ENCODE assay signal across 8 cellular contexts in genomic region chr1:214549604-214550338, GRCh38. TPM values are rescaled to one million over a fixed set of nuclear protein-coding genes. Genes with fewer than 3 reads are reported as not detected.
DNase-seq lines count a peak whose midpoint lies in the region; TF ChIP-seq lines count a peak whose summit lies in the region.

No MANE protein-coding gene starts in this region.

- intact Hi-C loops in MCF 10A (cut with micrococcal nuclease), result loop anchor here (2.0 kb wide), 1 partner anchor 103 kb away; no protein-coding TSS in a partner anchor

- H3K9me3 Mint-ChIP-seq in MCF 10A (ENCODE audit: unreplicated experiment), result no peaks in the 10 kb centered on the region

- DNase-seq in AG04450 (ENCODE audit: low read depth, low spot score) (no peak), HK-2 (ENCODE audit: unreplicated experiment) (peak; percentile 35), MCF 10A (ENCODE audit: unreplicated experiment) (peak; percentile 72), cerebellar nuclear complex (lab: John Stamatoyannopoulos, UW) (no peak), NCI-H446 treated with DMSO at 0.1 percent for 48 hours (lab: John Stamatoyannopoulos, UW) (no peak), NCI-H1436 treated with DMSO at 0.1 percent for 48 hours (lab: John Stamatoyannopoulos, UW) (no peak)
- DNase-seq in stimulated activated CD4-positive, alpha-beta T cell treated with anti-CD3 and anti-CD28 coated beads, Interleukin-12 subunit alpha, Interleukin-12 subunit beta, amount 100 ng/mL, for 4 hours, result no peak

- peaks cover 52% of the 10 kb centered on the region for H3K4me1 Mint-ChIP-seq in MCF 10A (ENCODE audit: insufficient read depth, unreplicated experiment)

- H3K4me3 ChIP-seq in AG04450 (ENCODE audit: low read depth, low read length), result peak overlapping the region; percentile 96
- H3K4me3 ChIP-seq in mucosa of stomach (ENCODE audit: low read length), result peak overlapping the region; percentile 75

- peak overlapping the region; percentile 97 for H3K9ac ChIP-seq in mucosa of stomach (ENCODE audit: low read length)

- BruUV-seq in MCF 10A (replicated peaks; lab: Mats Ljungman, UMichigan), result TSS peak; percentile 21

- peak overlapping the region; percentile 35 for H3K27ac ChIP-seq in AG04450 (ENCODE audit: low read depth, low read length)

- H3K27me3 ChIP-seq in AG04450 (ENCODE audit: control insufficient read depth, insufficient read depth, low read length) (no peaks in the 10 kb centered on the region), mucosa of stomach (ENCODE audit: control insufficient read depth, insufficient read depth, low read length) (no peaks in the 10 kb centered on the region)

- H3K36me3 Mint-ChIP-seq in MCF 10A (ENCODE audit: insufficient read depth, unreplicated experiment), result peaks cover 17% of the 10 kb centered on the region

- CTCF ChIA-PET in AG04450 (lab: Charles Lee) (interaction anchor here (0.6 to 3.6 kb wide), 13 partner anchors 10 to 974 kb away, joined by 3 to 26 read pairs (median 5); no protein-coding TSS in a partner anchor), MCF 10A (lab: Yijun Ruan, JAX) (interaction anchor here (0.6 to 12.4 kb wide), 47 partner anchors 9 to 974 kb away, joined by 3 to 298 read pairs (median 5); no protein-coding TSS in a partner anchor)

- H3K36me3 ChIP-seq in mucosa of stomach (ENCODE audit: control insufficient read depth, insufficient read depth, low read length), result no peaks in the 10 kb centered on the region

- H3K4me1 ChIP-seq in mucosa of stomach (ENCODE audit: control insufficient read depth, insufficient read depth, low read length), result peaks cover 36% of the 10 kb centered on the region

- TF ChIP-seq CTCF in AG04450 (IDR thresholded peaks at IDR 0.05; ENCODE audit: low read depth, low read length), result peak; percentile 54
- peak; percentile 19 for TF ChIP-seq CTCF in MCF 10A (IDR thresholded peaks at IDR 0.05; ENCODE audit: unreplicated experiment)

- H3K4me3 Mint-ChIP-seq in MCF 10A (ENCODE audit: unreplicated experiment), result peak overlapping the region; percentile 89

- peak overlapping the region; percentile 90 for H3K27ac Mint-ChIP-seq in MCF 10A (ENCODE audit: low read depth, unreplicated experiment)

- POLR2A ChIA-PET in AG04450 (lab: Yijun Ruan, JAX) (interaction anchor here (0.7 to 1.8 kb wide), 5 partner anchors 10 to 216 kb away, joined by 3 to 5 read pairs (median 4); no protein-coding TSS in a partner anchor), MCF 10A (lab: Yijun Ruan, JAX) (interaction anchor here (0.7 to 31.1 kb wide), 35 partner anchors 7 to 1168 kb away, joined by 3 to 2189 read pairs (median 7); partner anchors contain the start of genes CENPF and KCTD3)

- no peaks in the 10 kb centered on the region; the same call in 1 of the 2 replicates for H3K9me3 ChIP-seq in AG04450 (ENCODE audit: control insufficient read depth, insufficient read depth, low read length)
- no peaks in the 10 kb centered on the region for H3K9me3 ChIP-seq in mucosa of stomach (ENCODE audit: control insufficient read depth, low read length)

- no peaks in the 10 kb centered on the region for H3K27me3 Mint-ChIP-seq in MCF 10A (ENCODE audit: insufficient read depth, unreplicated experiment)

RNA-seq across cellular contexts. Expression of gene PTPN14, which starts 1.6 kb away (rescaled TPM):
- polyA plus RNA-seq in AG04450 (2011; rRNA removed), result 30.3 and 34.2 TPM in 2 replicates
- polyA minus RNA-seq in AG04450 (2011; rRNA and poly(A)+ RNA removed), result 115 and 122 TPM in 2 replicates
- 240 and 243 TPM in 2 replicates for total RNA-seq in MCF 10A (2022)

RNA-seq across cellular contexts. Expression of gene CENPF, which starts 53.2 kb away (rescaled TPM):
- polyA plus RNA-seq in AG04450 (2011; rRNA removed), result 11.1 and 17.5 TPM in 2 replicates
- polyA minus RNA-seq in AG04450 (2011; rRNA and poly(A)+ RNA removed), result 7.4 and 14.5 TPM in 2 replicates
- 88.8 and 135 TPM in 2 replicates for total RNA-seq in MCF 10A (2022)

Comparison
In these comparisons a context has a peak if more than half of its experiments do, and no peak if none do; other contexts are left out.
1. DNase-seq: peak in HK-2 (single experiment) and MCF 10A (single experiment); none in AG04450 (single experiment), cerebellar nuclear complex (0 of 2), NCI-H446 treated with DMSO at 0.1 percent for 48 hours (single experiment), NCI-H1436 treated with DMSO at 0.1 percent for 48 hours (single experiment) and stimulated activated CD4-positive, alpha-beta T cell treated with anti-CD3 and anti-CD28 coated beads, Interleukin-12 subunit alpha, Interleukin-12 subunit beta, amount 100 ng/mL, for 4 hours (single experiment).